Comparison of ENCODE assay signal across 8 cellular contexts in genomic region chr17:6936370-6937028, GRCh38. TPM values are rescaled to one million over a fixed set of nuclear protein-coding genes. Genes with fewer than 3 reads are reported as not detected.
DNase-seq lines count a peak whose midpoint lies in the region; ATAC-seq and TF ChIP-seq lines count a peak whose summit lies in the region.

No MANE protein-coding gene starts in this region.

- peak overlapping the region; percentile 74 for H3K27ac ChIP-seq in CD8-positive, alpha-beta T cell (ENCODE audit: low read depth, low read length)
- H3K27ac ChIP-seq in OCI-LY1 (ENCODE audit: low read depth, low read length, poor library complexity, severe bottlenecking): no peak overlapping the region

- no peaks in the 10 kb centered on the region for H3F3A ChIP-seq in OCI-LY1 (ENCODE audit: insufficient read depth, low read length)

- no peaks in the 10 kb centered on the region for H3K36me3 ChIP-seq in CD8-positive, alpha-beta T cell (ENCODE audit: insufficient read depth, low read length)
- no peaks in the 10 kb centered on the region for H3K36me3 ChIP-seq in OCI-LY1 (ENCODE audit: insufficient read depth, low read length)

- CTCF ChIA-PET in CD8-positive, alpha-beta T cell (lab: Charles Lee): interaction anchor here (0.7 to 1.2 kb wide), 3 partner anchors 9 to 68 kb away, joined by 3 to 7 read pairs (median 5); no protein-coding TSS in a partner anchor

- H2AFZ ChIP-seq in OCI-LY1 (ENCODE audit: low read length): no peak overlapping the region

- no peaks in the 10 kb centered on the region for H3K79me2 ChIP-seq in OCI-LY1 (ENCODE audit: insufficient read depth, low read length)

- H3K27me3 ChIP-seq in CD8-positive, alpha-beta T cell (ENCODE audit: insufficient read depth, low read length): no peaks in the 10 kb centered on the region
- H3K27me3 ChIP-seq in OCI-LY1 (ENCODE audit: insufficient read depth, low read length): no peaks in the 10 kb centered on the region

- no peaks in the 10 kb centered on the region for H3K4me1 ChIP-seq in CD8-positive, alpha-beta T cell (ENCODE audit: insufficient read depth, low read length)
- H3K4me1 ChIP-seq in OCI-LY1 (ENCODE audit: insufficient read depth, low read length, severe bottlenecking): no peaks in the 10 kb centered on the region

- peaks cover 3% of the 10 kb centered on the region for H3K36me3 Mint-ChIP-seq in CD8-positive, alpha-beta T cell
- H3K36me3 Mint-ChIP-seq in effector memory CD8-positive, alpha-beta T cell (ENCODE audit: insufficient read depth): peaks cover 3% of the 10 kb centered on the region
- no peaks in the 10 kb centered on the region for H3K36me3 Mint-ChIP-seq in natural killer cell treated with Interleukin-12 subunit alpha and Interleukin-12 subunit beta and Interleukin-15 and Interleukin-18, amount 100 ng/mL, for 72 hours

- TF ChIP-seq CTCF in CD8-positive, alpha-beta T cell (IDR thresholded peaks at IDR 0.05): no peak
- TF ChIP-seq CTCF in OCI-LY1 (IDR thresholded peaks at IDR 0.05; ENCODE audit: low read length): no peak

- H3K4me3 Mint-ChIP-seq in CD8-positive, alpha-beta T cell: peak overlapping the region; percentile 53
- peak overlapping the region; percentile 9 to 51 for H3K4me3 Mint-ChIP-seq in effector memory CD8-positive, alpha-beta T cell
- peak overlapping the region; percentile 20 for H3K4me3 Mint-ChIP-seq in natural killer cell treated with Interleukin-12 subunit alpha and Interleukin-12 subunit beta and Interleukin-15 and Interleukin-18, amount 100 ng/mL, for 72 hours

- no peaks in the 10 kb centered on the region for H3K9me2 ChIP-seq in OCI-LY1 (ENCODE audit: low read depth, low read length)

- intact Hi-C loops in CD8-positive, alpha-beta T cell (cut with DNase I, micrococcal nuclease): no loop called here

- H3K4me2 ChIP-seq in OCI-LY1 (ENCODE audit: low read length): peak overlapping the region; percentile 21; the same call in 1 of the 2 replicates

- peak overlapping the region; percentile 86 for H3K27ac Mint-ChIP-seq in CD8-positive, alpha-beta T cell
- H3K27ac Mint-ChIP-seq in effector memory CD8-positive, alpha-beta T cell: peak overlapping the region in 1 of 2 donors; percentile 0
- no peak overlapping the region for H3K27ac Mint-ChIP-seq in natural killer cell treated with Interleukin-12 subunit alpha and Interleukin-12 subunit beta and Interleukin-15 and Interleukin-18, amount 100 ng/mL, for 72 hours

- peaks cover 13% of the 10 kb centered on the region for H3K4me1 Mint-ChIP-seq in CD8-positive, alpha-beta T cell (ENCODE audit: low read depth)
- peaks cover 2 to 3% of the 10 kb centered on the region in 2 donors for H3K4me1 Mint-ChIP-seq in effector memory CD8-positive, alpha-beta T cell (ENCODE audit: low read depth in 2 of 2)
- H3K4me1 Mint-ChIP-seq in natural killer cell treated with Interleukin-12 subunit alpha and Interleukin-12 subunit beta and Interleukin-15 and Interleukin-18, amount 100 ng/mL, for 72 hours (ENCODE audit: low read depth in 2 of 2): peaks cover 4 to 24% of the 10 kb centered on the region in 2 donors

- POLR2A ChIA-PET in CD8-positive, alpha-beta T cell (lab: Charles Lee): interaction anchor here (0.6 to 0.8 kb wide), 2 partner anchors 14 to 21 kb away, joined by 3 read pairs; no protein-coding TSS in a partner anchor

- H3K4me3 ChIP-seq in CD8-positive, alpha-beta T cell (ENCODE audit: low read depth, low read length): no peak overlapping the region
- H3K4me3 ChIP-seq in OCI-LY1 (ENCODE audit: low read depth, low read length, poor library complexity, severe bottlenecking): peak overlapping the region; percentile 38

- DNase-seq in CD8-positive, alpha-beta T cell: peak in 2 of 7 experiments; percentile 15 to 20
- no peak for DNase-seq in effector memory CD8-positive, alpha-beta T cell
- no peak for DNase-seq in natural killer cell treated with Interleukin-12 subunit alpha and Interleukin-12 subunit beta and Interleukin-15 and Interleukin-18, amount 100 ng/mL, for 72 hours (ENCODE audit: low spot score)
- DNase-seq in GM19238 (ENCODE audit: insufficient read length, low spot score): no peak
- no peak for DNase-seq in cerebellar nuclear complex (lab: John Stamatoyannopoulos, UW)

- no peak overlapping the region for H3K9ac ChIP-seq in OCI-LY1 (ENCODE audit: low read length)

- H4K20me1 ChIP-seq in OCI-LY1 (ENCODE audit: insufficient read depth, low read length): no peaks in the 10 kb centered on the region

- peak; percentile 58 for ATAC-seq in CD8-positive, alpha-beta T cell
- ATAC-seq in effector memory CD8-positive, alpha-beta T cell (replicated peaks): peak; percentile 29
- ATAC-seq in natural killer cell treated with Interleukin-12 subunit alpha and Interleukin-12 subunit beta and Interleukin-15 and Interleukin-18, amount 100 ng/mL, for 72 hours: peak in 1 of 2 donors; percentile 56
- ATAC-seq in HG02938 (IDR thresholded peaks at IDR 0.05; ENCODE audit: unreplicated experiment) (no peak), GM21367 (IDR thresholded peaks at IDR 0.05; ENCODE audit: unreplicated experiment) (no peak)

- H3K27me3 Mint-ChIP-seq in CD8-positive, alpha-beta T cell (ENCODE audit: low read depth): no peaks in the 10 kb centered on the region
- no peaks in the 10 kb centered on the region for H3K27me3 Mint-ChIP-seq in effector memory CD8-positive, alpha-beta T cell
- no peaks in the 10 kb centered on the region for H3K27me3 Mint-ChIP-seq in natural killer cell treated with Interleukin-12 subunit alpha and Interleukin-12 subunit beta and Interleukin-15 and Interleukin-18, amount 100 ng/mL, for 72 hours

- no peaks in the 10 kb centered on the region for H3K9me3 ChIP-seq in CD8-positive, alpha-beta T cell (ENCODE audit: low read length)
- H3K9me3 ChIP-seq in OCI-LY1 (ENCODE audit: low read length): peaks cover 4% of the 10 kb centered on the region; the same call in 1 of the 2 replicates

- no peaks in the 10 kb centered on the region for H3K9me3 Mint-ChIP-seq in CD8-positive, alpha-beta T cell
- no peaks in the 10 kb centered on the region for H3K9me3 Mint-ChIP-seq in effector memory CD8-positive, alpha-beta T cell
- no peaks in the 10 kb centered on the region for H3K9me3 Mint-ChIP-seq in natural killer cell treated with Interleukin-12 subunit alpha and Interleukin-12 subunit beta and Interleukin-15 and Interleukin-18, amount 100 ng/mL, for 72 hours

RNA-seq across cellular contexts. Expression of gene ALOX12, which starts 59.4 kb away (rescaled TPM):
- total RNA-seq in CD8-positive, alpha-beta T cell: not detected
- not detected for total RNA-seq in natural killer cell treated with Interleukin-12 subunit alpha and Interleukin-12 subunit beta and Interleukin-15 and Interleukin-18, amount 100 ng/mL, for 72 hours

Comparison
In these comparisons a context has a peak if more than half of its experiments do, and no peak if none do; other contexts are left out.
1. ATAC-seq: peak in CD8-positive, alpha-beta T cell (single experiment) and effector memory CD8-positive, alpha-beta T cell (single experiment); none in HG02938 (single experiment) and GM21367 (single experiment).
2. Peak in every context shown above with its lines, with median percentiles within 50 percentile points of each other: H3K4me3 Mint-ChIP-seq.